In the genomic region with DNA sequence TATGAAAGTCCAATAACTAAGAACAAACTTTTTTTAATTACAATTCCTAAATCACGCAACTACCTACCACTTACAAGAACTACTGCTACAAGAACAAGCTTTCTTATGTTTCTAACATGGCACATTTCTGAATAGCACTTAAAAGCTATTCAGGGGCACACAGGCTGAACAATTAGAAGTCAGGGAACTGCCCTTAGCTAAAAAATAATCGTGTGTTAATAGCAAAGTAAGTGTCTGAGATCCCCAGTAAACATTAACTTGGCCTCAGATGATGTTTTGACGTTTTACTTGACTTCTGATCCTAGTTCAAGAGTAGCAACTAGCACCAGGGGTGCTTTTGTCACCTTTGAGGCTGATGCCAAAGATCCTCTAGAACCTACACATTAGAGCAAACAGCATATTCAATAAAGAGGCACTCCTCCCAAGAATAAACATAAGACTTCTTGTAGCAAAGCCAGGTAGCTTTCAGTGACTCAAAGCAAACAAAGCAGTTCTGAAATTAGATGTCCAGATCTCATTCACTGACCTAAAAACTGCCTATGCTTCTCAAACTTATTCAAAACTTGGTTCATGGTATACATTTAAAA, we compare ENCODE assay signal across 23 cellular contexts. TPM values are rescaled to one million over a fixed set of nuclear protein-coding genes. Genes with fewer than 3 reads are reported as not detected.
DNase-seq lines count a peak whose midpoint lies in the region; ATAC-seq, FAIRE-seq and TF ChIP-seq lines count a peak whose summit lies in the region.
"Had no signal": no experiment of that assay in that cellular context is flagged by ENCODE, and none has a peak within 500 bp of the region (broad histone marks: within the 10 kb centered on the region; RNA-seq: fewer than 3 reads in every experiment).

No MANE protein-coding gene starts in this region.

- FAIRE-seq in bronchial epithelial cell (lab: Jason Lieb, UNC) (no peak), urothelium cell line (lab: Jason Lieb, UNC) (no peak)
- FAIRE-seq: A204.1, HepG2 had no signal

- no peaks in the 10 kb centered on the region for H3K36me3 ChIP-seq in bronchial epithelial cell (ENCODE audit: control insufficient read depth, insufficient read depth, low read length)
- H3K36me3 ChIP-seq: brain microvascular endothelial cell, stomach had no signal

- DNase-seq in NCI-H2029 (lab: John Stamatoyannopoulos, UW) (peak; percentile 45), NCI-H2029 treated with DMSO at 0.1 percent for 48 hours (lab: John Stamatoyannopoulos, UW) (no peak), NCI-H2081 treated with DMSO at 0.1 percent for 48 hours (lab: John Stamatoyannopoulos, UW) (peak; percentile 66), bronchial epithelial cell (ENCODE audit: low read depth) (peak; percentile 79), superior temporal gyrus (ENCODE audit: extremely low spot score) (peak; percentile 53), NCI-H2171 (lab: John Stamatoyannopoulos, UW) (no peak), urothelium cell line (ENCODE audit: low spot score) (no peak)
- DNase-seq: activated B cell treated with CpG ODN at 0.5 μM for 24 hours; activated CD4-positive, alpha-beta T cell treated with anti-CD3 and anti-CD28 coated beads, Interleukin-2, amount 50 U/mL, for 48 hours; activated effector memory CD4-positive, alpha-beta T cell treated with Interleukin-2 at 50 U/mL for 16 hours; brain microvascular endothelial cell; head of caudate nucleus; NCI-H146; NCI-H526 treated with DMSO at 0.1 percent for 48 hours; PC-9; stimulated activated CD4-positive, alpha-beta T cell treated with anti-CD3 and anti-CD28 coated beads, Interleukin-4, amount 100 ng/mL, for 4 hours; stomach had no signal

- ATAC-seq in HG03457 (IDR thresholded peaks at IDR 0.05; ENCODE audit: unreplicated experiment) = no peak
- ATAC-seq: HepG2, left lobe of liver had no signal

- H3K27me3 ChIP-seq in bronchial epithelial cell (ENCODE audit: control insufficient read depth, insufficient read depth, low read length) = no peaks in the 10 kb centered on the region
- H3K27me3 ChIP-seq: brain microvascular endothelial cell, stomach had no signal

- no peak for TF ChIP-seq CTCF in bronchial epithelial cell (IDR thresholded peaks at IDR 0.05; ENCODE audit: insufficient read depth, low read length, severe bottlenecking)

- H3K4me3 ChIP-seq in bronchial epithelial cell (ENCODE audit: low read depth, low read length) = no peak overlapping the region
- H3K4me3 ChIP-seq: coronary artery, PC-9, stomach had no signal

RNA-seq across cellular contexts. Expression of gene SPOCK3, which starts 16.2 kb away (rescaled TPM):
- total RNA-seq in bronchial epithelial cell = 0.53 and 1.0 TPM in 2 replicates
- total RNA-seq: activated B cell treated with CpG ODN at 0.5 μM for 24 hours, HepG2, left lobe of liver, PC-9, SK-MEL-5 had no signal

Comparison
In these comparisons a context has a peak if more than half of its experiments do, and no peak if none do; other contexts are left out.
1. DNase-seq: peak in NCI-H2029 (single experiment), NCI-H2081 treated with DMSO at 0.1 percent for 48 hours (single experiment), bronchial epithelial cell (single experiment) and superior temporal gyrus (single experiment); none in NCI-H2029 treated with DMSO at 0.1 percent for 48 hours (single experiment), NCI-H2171 (single experiment) and urothelium cell line (single experiment).